In the genomic region with DNA sequence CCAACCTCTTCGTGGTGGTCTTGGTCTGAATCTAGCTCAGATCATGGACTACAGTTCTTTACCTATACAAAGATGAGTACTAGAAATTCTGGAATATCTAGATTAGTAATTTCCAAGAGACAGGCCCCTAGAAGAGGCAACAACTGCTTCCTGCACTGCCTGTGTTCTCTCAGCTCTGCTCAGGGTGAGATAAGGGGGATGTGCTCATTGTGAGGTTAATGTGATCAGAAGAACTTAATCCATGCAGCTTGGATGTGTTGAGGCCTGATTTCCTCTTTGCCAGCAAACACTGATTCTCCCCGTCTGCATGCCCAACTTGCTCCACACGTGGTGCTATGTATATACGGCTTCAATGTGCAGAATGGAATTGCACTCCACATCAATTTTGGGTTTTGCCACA, we compare ENCODE assay signal across 20 cellular contexts.
DNase-seq lines count a peak whose midpoint lies in the region; ATAC-seq, FAIRE-seq and TF ChIP-seq lines count a peak whose summit lies in the region.
"Had no signal": no experiment of that assay in that cellular context is flagged by ENCODE, and none has a peak within 500 bp of the region (broad histone marks: within the 10 kb centered on the region; RNA-seq: fewer than 3 reads in every experiment).

No MANE protein-coding gene starts in this region.

- no peak overlapping the region for H3K4me3 Mint-ChIP-seq in neural progenitor cell
- H3K4me3 Mint-ChIP-seq: CD4-positive, CD25-positive, alpha-beta regulatory T cell had no signal

- DNase-seq in OCI-M1 (lab: John Stamatoyannopoulos, UW) (peak; percentile 83), bronchial epithelial cell (ENCODE audit: low read depth) (no peak), neural progenitor cell (ENCODE audit: low spot score) (no peak), MG63 (no peak)
- DNase-seq in stimulated activated CD4-positive, alpha-beta T cell treated with anti-CD3 and anti-CD28 coated beads, Interleukin-4, amount 100 ng/mL, for 4 hours, result no peak
- DNase-seq: ACHN; BE2C; C1 segment of cervical spinal cord; Caco-2; CD4-positive, CD25-positive, alpha-beta regulatory T cell; DMS79; GDM1; GOT3; H7 had no signal

- FAIRE-seq in bronchial epithelial cell (lab: Jason Lieb, UNC), result peak; percentile 55
- FAIRE-seq: D721Med, GM12892, GM18507 had no signal

- no peak overlapping the region for H3K27ac ChIP-seq in HEK293 (ENCODE audit: extremely low read depth, low read depth, low read length)
- no peak overlapping the region for H3K27ac ChIP-seq in neural progenitor cell

- CTCF ChIA-PET in HEK293 (lab: Yijun Ruan, JAX), result no interaction called here

- H4K20me1 ChIP-seq in neural progenitor cell (ENCODE audit: low read depth), result no peaks in the 10 kb centered on the region

- no peak for ATAC-seq in GM21515 (IDR thresholded peaks at IDR 0.05; ENCODE audit: unreplicated experiment)
- ATAC-seq: HCT116 had no signal

- H3K4me1 Mint-ChIP-seq in neural progenitor cell, result peaks cover 6% of the 10 kb centered on the region
- H3K4me1 Mint-ChIP-seq: CD4-positive, CD25-positive, alpha-beta regulatory T cell had no signal

- no peaks in the 10 kb centered on the region for H3K9me3 Mint-ChIP-seq in neural progenitor cell

- TF ChIP-seq CTCF in HEK293 (tag by site-specific recombination; IDR thresholded peaks at IDR 0.05) (no peak), bronchial epithelial cell (IDR thresholded peaks at IDR 0.05; ENCODE audit: insufficient read depth, low read length, severe bottlenecking) (no peak), neural progenitor cell (IDR thresholded peaks at IDR 0.05) (no peak)

- no peaks in the 10 kb centered on the region for H3K27me3 Mint-ChIP-seq in neural progenitor cell (ENCODE audit: insufficient read depth, low read depth)

- POLR2A ChIA-PET in HEK293 (lab: Yijun Ruan, JAX), result no interaction called here

- no peaks in the 10 kb centered on the region for H3K79me2 ChIP-seq in neural progenitor cell (ENCODE audit: low read depth)

- no peak overlapping the region for H3K9ac ChIP-seq in neural progenitor cell

- H3K4me3 ChIP-seq in HEK293 (ENCODE audit: low read depth, low read length) (no peak overlapping the region), bronchial epithelial cell (ENCODE audit: low read depth, low read length) (no peak overlapping the region), neural progenitor cell (no peak overlapping the region), MG63 (no peak overlapping the region)

- H3K4me2 ChIP-seq in neural progenitor cell, result no peak overlapping the region

- H3K27me3 ChIP-seq in bronchial epithelial cell (ENCODE audit: control insufficient read depth, insufficient read depth, low read length) (no peaks in the 10 kb centered on the region), neural progenitor cell (no peaks in the 10 kb centered on the region), MG63 (no peaks in the 10 kb centered on the region)
- H3K27me3 ChIP-seq: BE2C had no signal

- H3K4me1 ChIP-seq in HEK293 (ENCODE audit: control insufficient read depth, insufficient read depth, low read length), result no peaks in the 10 kb centered on the region
- no peaks in the 10 kb centered on the region for H3K4me1 ChIP-seq in neural progenitor cell
- H3K4me1 ChIP-seq: BE2C, Caco-2 had no signal

- no peak overlapping the region for H3K27ac Mint-ChIP-seq in neural progenitor cell

- H3K9me3 ChIP-seq in HEK293 (ENCODE audit: control insufficient read depth, insufficient read depth, low read depth, low read length) (no peaks in the 10 kb centered on the region), neural progenitor cell (ENCODE audit: low read depth) (no peaks in the 10 kb centered on the region), MG63 (no peaks in the 10 kb centered on the region)
- H3K9me3 ChIP-seq: BE2C, Caco-2 had no signal

- peak overlapping the region; percentile 42 for H2AFZ ChIP-seq in neural progenitor cell (replicated peaks)

- peaks cover 2% of the 10 kb centered on the region for H3K36me3 Mint-ChIP-seq in neural progenitor cell
- H3K36me3 Mint-ChIP-seq: CD4-positive, CD25-positive, alpha-beta regulatory T cell had no signal

- H3F3A ChIP-seq in neural progenitor cell (ENCODE audit: low read depth), result no peaks in the 10 kb centered on the region

- H3K36me3 ChIP-seq in HEK293 (ENCODE audit: control insufficient read depth in 2 of 2, insufficient read depth in 1 of 2, low read length in 2 of 2) (no peaks in the 10 kb centered on the region), bronchial epithelial cell (ENCODE audit: control insufficient read depth, insufficient read depth, low read length) (no peaks in the 10 kb centered on the region), neural progenitor cell (no peaks in the 10 kb centered on the region), MG63 (no peaks in the 10 kb centered on the region)
- H3K36me3 ChIP-seq: BE2C had no signal

TF ChIP-seq in HEK293, 187 proteins besides CTCF, POLR2A, EP300 and RAD21:
- TF ChIP-seq, protein P1, sequence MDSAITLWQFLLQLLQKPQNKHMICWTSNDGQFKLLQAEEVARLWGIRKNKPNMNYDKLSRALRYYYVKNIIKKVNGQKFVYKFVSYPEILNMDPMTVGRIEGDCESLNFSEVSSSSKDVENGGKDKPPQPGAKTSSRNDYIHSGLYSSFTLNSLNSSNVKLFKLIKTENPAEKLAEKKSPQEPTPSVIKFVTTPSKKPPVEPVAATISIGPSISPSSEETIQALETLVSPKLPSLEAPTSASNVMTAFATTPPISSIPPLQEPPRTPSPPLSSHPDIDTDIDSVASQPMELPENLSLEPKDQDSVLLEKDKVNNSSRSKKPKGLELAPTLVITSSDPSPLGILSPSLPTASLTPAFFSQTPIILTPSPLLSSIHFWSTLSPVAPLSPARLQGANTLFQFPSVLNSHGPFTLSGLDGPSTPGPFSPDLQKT (IDR thresholded peaks at IDR 0.05; ENCODE audit: borderline replicate concordance, low read depth, low read length), result no peak
- TF ChIP-seq ZEB2 (tag by site-specific recombination; IDR thresholded peaks at IDR 0.05) (no peak), ZNF26 (tag by site-specific recombination; IDR thresholded peaks at IDR 0.05) (0 out of 2 replicates have a peak, but pooled peaks have one; percentile 7)
